Comparison of ENCODE assay signal across 1 cellular context in genomic region chr16:81495321-81496234, GRCh38.
TF ChIP-seq lines count a peak whose summit lies in the region.

No MANE protein-coding gene starts in this region.

TF ChIP-seq in K562, 482 proteins besides CTCF, POLR2A, EP300 and RAD21 (continued from another document and continues in another):
- TF ChIP-seq ZNF407 (IDR thresholded peaks at IDR 0.05; ENCODE audit: low read depth) = no peak
- TF ChIP-seq POLR3A (IDR thresholded peaks at IDR 0.05; ENCODE audit: borderline replicate concordance, extremely low read depth, insufficient read depth, insufficient read length) = no peak
- peak; percentile 57; the same call in 1 of the 2 replicates for TF ChIP-seq ATF3 (IDR thresholded peaks at IDR 0.05)
- no peak; the same call in 1 of the 2 replicates for TF ChIP-seq ATF3 (CRISPR knock-in tag; conservative IDR thresholded peaks at IDR 0.05)
- TF ChIP-seq CBX8 (IDR thresholded peaks at IDR 0.05; ENCODE audit: borderline replicate concordance, extremely low read depth, low read depth, low read length, poor library complexity, severe bottlenecking) = no peak
- TF ChIP-seq, protein P1, sequence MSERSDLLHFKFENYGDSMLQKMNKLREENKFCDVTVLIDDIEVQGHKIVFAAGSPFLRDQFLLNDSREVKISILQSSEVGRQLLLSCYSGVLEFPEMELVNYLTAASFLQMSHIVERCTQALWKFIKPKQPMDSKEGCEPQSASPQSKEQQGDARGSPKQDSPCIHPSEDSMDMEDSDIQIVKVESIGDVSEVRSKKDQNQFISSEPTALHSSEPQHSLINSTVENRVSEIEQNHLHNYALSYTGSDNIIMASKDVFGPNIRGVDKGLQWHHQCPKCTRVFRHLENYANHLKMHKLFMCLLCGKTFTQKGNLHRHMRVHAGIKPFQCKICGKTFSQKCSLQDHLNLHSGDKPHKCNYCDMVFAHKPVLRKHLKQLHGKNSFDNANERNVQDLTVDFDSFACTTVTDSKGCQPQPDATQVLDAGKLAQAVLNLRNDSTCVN (CRISPR knock-in tag; IDR thresholded peaks at IDR 0.05) = no peak
- peak; percentile 87 for TF ChIP-seq ZNF609 (CRISPR knock-in tag; IDR thresholded peaks at IDR 0.05; ENCODE audit: borderline replicate concordance)
- TF ChIP-seq CREM (IDR thresholded peaks at IDR 0.05; ENCODE audit: low read depth) = peak; percentile 89
- no peak for TF ChIP-seq HMG20A (CRISPR knock-in tag; conservative IDR thresholded peaks at IDR 0.05)
- peak; percentile 46; the same call in 1 of the 2 replicates for TF ChIP-seq ZNF143 (CRISPR knock-in tag; IDR thresholded peaks at IDR 0.05)
- TF ChIP-seq ZNF583 (CRISPR knock-in tag; IDR thresholded peaks at IDR 0.05) = peak; percentile 37; the same call in 1 of the 2 replicates
- TF ChIP-seq HES1 (IDR thresholded peaks at IDR 0.05; ENCODE audit: low read depth) = peak; percentile 75
- peak; percentile 73 for TF ChIP-seq MIER1 (IDR thresholded peaks at IDR 0.05; ENCODE audit: low read depth)
- TF ChIP-seq SNIP1 (IDR thresholded peaks at IDR 0.05; ENCODE audit: low read depth) = no peak
- TF ChIP-seq GATAD2A (IDR thresholded peaks at IDR 0.05) = peak; percentile 96
- TF ChIP-seq ZBTB2 (IDR thresholded peaks at IDR 0.05) = peak; percentile 86
- peak; percentile 90 for TF ChIP-seq SMAD1 (IDR thresholded peaks at IDR 0.05; ENCODE audit: low read depth, low read length, partially characterized antibody)
- TF ChIP-seq PHF8 (IDR thresholded peaks at IDR 0.05; ENCODE audit: borderline replicate concordance, low read length) = no peak
- no peak for TF ChIP-seq NR4A1 (CRISPR knock-in tag; IDR thresholded peaks at IDR 0.05)
- TF ChIP-seq NR4A1 (tag; IDR thresholded peaks at IDR 0.05) = peak; percentile 68; the same call in 1 of the 2 replicates
- TF ChIP-seq ATF1 (CRISPR knock-in tag; IDR thresholded peaks at IDR 0.05) = no peak
- peak; percentile 89 for TF ChIP-seq ATF1 (tag; IDR thresholded peaks at IDR 0.05)
- no peak for TF ChIP-seq PHB (CRISPR knock-in tag; IDR thresholded peaks at IDR 0.05)
- peak; percentile 98 for TF ChIP-seq NBN (IDR thresholded peaks at IDR 0.05; ENCODE audit: low read depth)
- peak; percentile 83 for TF ChIP-seq FOXJ2 (tag; IDR thresholded peaks at IDR 0.05)
- no peak for TF ChIP-seq ZNF280B (CRISPR knock-in tag; IDR thresholded peaks at IDR 0.05)
- TF ChIP-seq CEBPG (CRISPR knock-in tag; IDR thresholded peaks at IDR 0.05) = peak; percentile 26; the same call in 1 of the 2 replicates
- TF ChIP-seq CEBPG (tag; conservative IDR thresholded peaks at IDR 0.05 in 1 of 2, IDR thresholded peaks at IDR 0.05 in 1 of 2) = no peak
- TF ChIP-seq JUN (IDR thresholded peaks at IDR 0.05; ENCODE audit: borderline replicate concordance, low read depth, low read length) = peak; percentile 58; the same call in 1 of the 2 replicates
- peak; percentile 41; the same call in 1 of the 2 replicates for TF ChIP-seq JUN (CRISPR knock-in tag; IDR thresholded peaks at IDR 0.05; ENCODE audit: borderline replicate concordance)
- peak; percentile 99 for TF ChIP-seq TCF3 (CRISPR knock-in tag; IDR thresholded peaks at IDR 0.05)
- TF ChIP-seq, protein P2, sequence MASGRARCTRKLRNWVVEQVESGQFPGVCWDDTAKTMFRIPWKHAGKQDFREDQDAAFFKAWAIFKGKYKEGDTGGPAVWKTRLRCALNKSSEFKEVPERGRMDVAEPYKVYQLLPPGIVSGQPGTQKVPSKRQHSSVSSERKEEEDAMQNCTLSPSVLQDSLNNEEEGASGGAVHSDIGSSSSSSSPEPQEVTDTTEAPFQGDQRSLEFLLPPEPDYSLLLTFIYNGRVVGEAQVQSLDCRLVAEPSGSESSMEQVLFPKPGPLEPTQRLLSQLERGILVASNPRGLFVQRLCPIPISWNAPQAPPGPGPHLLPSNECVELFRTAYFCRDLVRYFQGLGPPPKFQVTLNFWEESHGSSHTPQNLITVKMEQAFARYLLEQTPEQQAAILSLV (tag; IDR thresholded peaks at IDR 0.05) = 0 out of 2 replicates have a peak, but pooled peaks have one; percentile 39
- peak; percentile 80; the same call in 1 of the 2 replicates for TF ChIP-seq ZNF766 (CRISPR knock-in tag; conservative IDR thresholded peaks at IDR 0.05)
- TF ChIP-seq PHB2 (IDR thresholded peaks at IDR 0.05; ENCODE audit: low read depth) = peak; percentile 87
